19 cellular contexts compared by ENCODE assay signal in genomic region chr1:180433873-180434272, GRCh38.
"Had no signal": no experiment of that assay in that cellular context is flagged by ENCODE, and none has a peak within 500 bp of the region (broad histone marks: within the 10 kb centered on the region; RNA-seq: fewer than 3 reads in every experiment).

No MANE protein-coding gene starts in this region.

- H3K4me3 Mint-ChIP-seq: neural crest cell had no signal

- H3K27me3 ChIP-seq: colonic mucosa, esophagus squamous epithelium, stomach, transverse colon had no signal

- FAIRE-seq: kidney, small intestine, urothelium cell line had no signal

- H3K27me3 Mint-ChIP-seq: naive thymus-derived CD8-positive, alpha-beta T cell had no signal

- H3K27ac ChIP-seq: colonic mucosa, esophagus squamous epithelium, stomach, thoracic aorta, transverse colon had no signal

- H3K4me1 ChIP-seq: colonic mucosa, esophagus squamous epithelium, stomach, transverse colon had no signal

- H3K9me3 ChIP-seq: colonic mucosa, esophagus squamous epithelium, mucosa of descending colon, stomach, thoracic aorta, transverse colon had no signal

- DNase-seq: colonic mucosa; dermis blood vessel endothelial cell; esophagus squamous epithelium; foreskin fibroblast; kidney; left colon; mucosa of descending colon; naive thymus-derived CD8-positive, alpha-beta T cell; posterior cingulate gyrus; right cardiac atrium; small intestine; stimulated activated CD4-positive, alpha-beta T cell treated with anti-CD3 and anti-CD28 coated beads, Interleukin-12 subunit alpha, Interleukin-12 subunit beta, amount 100 ng/mL, for 4 hours; stimulated activated naive CD4-positive, alpha-beta T cell; stomach; substantia nigra; transverse colon had no signal

- H3K36me3 ChIP-seq: colonic mucosa, thoracic aorta, transverse colon had no signal

- H3K4me3 ChIP-seq: colonic mucosa, esophagus squamous epithelium, mucosa of descending colon, stomach, thoracic aorta, transverse colon had no signal

- ATAC-seq: left colon; mucosa of descending colon; naive thymus-derived CD8-positive, alpha-beta T cell; right cardiac atrium had no signal
